In the genomic region with DNA sequence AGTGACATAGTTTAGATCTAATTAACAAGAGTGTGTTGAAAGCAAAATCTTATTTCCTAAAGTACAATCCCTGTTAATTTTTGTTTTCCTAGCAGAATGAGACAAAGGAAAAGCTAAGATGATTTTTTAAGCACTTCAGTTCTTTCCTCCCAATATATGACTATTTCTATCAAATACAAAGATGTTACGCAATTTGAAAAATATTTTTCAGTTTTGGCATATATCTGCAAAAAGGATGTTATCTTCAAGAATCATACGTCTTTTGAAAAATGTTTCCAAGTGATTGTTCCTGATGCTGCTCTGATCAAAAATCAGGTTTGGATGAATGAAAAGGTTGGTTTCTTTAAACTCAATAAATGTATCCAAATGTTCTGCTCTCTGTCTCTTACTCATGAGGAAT, we compare ENCODE assay signal across 33 cellular contexts.
"Had no signal": no experiment of that assay in that cellular context is flagged by ENCODE, and none has a peak within 500 bp of the region (broad histone marks: within the 10 kb centered on the region; RNA-seq: fewer than 3 reads in every experiment).

No MANE protein-coding gene starts in this region.

- DNase-seq: activated effector memory CD4-positive, alpha-beta T cell treated with anti-CD3 and anti-CD28 coated beads, Interleukin-2, amount 50 U/mL, for 16 hours; activated effector memory CD4-positive, alpha-beta T cell treated with Interleukin-2 at 50 U/mL for 16 hours; activated gamma-delta T cell; activated gamma-delta T cell treated with Interleukin-2 at 50 U/mL for 16 hours; activated naive CD4-positive, alpha-beta T cell; activated naive CD4-positive, alpha-beta T cell treated with anti-CD3 and anti-CD28 coated beads for 36 hours; activated naive CD4-positive, alpha-beta T cell treated with anti-CD3 and anti-CD28 coated beads, Interleukin-2, amount 10 ng/mL, durations not matched to agents 7 days and 5 days; activated naive CD4-positive, alpha-beta T cell treated with anti-CD3 and anti-CD28 coated beads, Interleukin-2, amount 50 U/mL, for 16 hours; activated naive CD4-positive, alpha-beta T cell treated with Interleukin-2 at 50 U/mL for 16 hours; activated naive CD8-positive, alpha-beta T cell treated with anti-CD3 and anti-CD28 coated beads for 36 hours; activated naive CD8-positive, alpha-beta T cell treated with anti-CD3 and anti-CD28 coated beads, Interleukin-2, amount 10 ng/mL, durations not matched to agents 7 days and 5 days; activated naive CD8-positive, alpha-beta T cell treated with anti-CD3 and anti-CD28 coated beads, Interleukin-2, amount 50 U/mL, for 24 hours; activated T-cell treated with anti-CD3 and anti-CD28 coated beads, Interleukin-2, amount 50 U/mL, for 1 hour; activated T-cell treated with anti-CD3 and anti-CD28 coated beads, Interleukin-2, amount 50 U/mL, for 24 hours; activated T-cell treated with anti-CD3 and anti-CD28 coated beads, Interleukin-2, amount 50 U/mL, for 4 hours; activated T-cell treated with anti-CD3 and anti-CD28 coated beads, Interleukin-2, amount 50 U/mL, for 48 hours; activated T-cell treated with anti-CD3 and anti-CD28 coated beads, Interleukin-2, amount 50 U/mL, for 72 hours; adrenal gland; amniotic stem cell; amygdala; anterior cingulate cortex; aorta; body of pancreas; brain microvascular endothelial cell; caudate nucleus; central memory CD4-positive, alpha-beta T cell had no signal

- H3K9me3 ChIP-seq: adrenal gland, ascending aorta, body of pancreas, breast epithelium had no signal

- ATAC-seq: activated naive CD4-positive, alpha-beta T cell treated with anti-CD3 and anti-CD28 coated beads, Interleukin-2, amount 50 U/mL, for 72 hours; activated naive CD8-positive, alpha-beta T cell treated with anti-CD3 and anti-CD28 coated beads, Interleukin-2, amount 50 U/mL, for 24 hours; activated T-cell treated with anti-CD3 and anti-CD28 coated beads, Interleukin-2, amount 50 U/mL, for 4 hours; activated T-cell treated with anti-CD3 and anti-CD28 coated beads, Interleukin-2, amount 50 U/mL, for 72 hours; activated T-helper 17 cell treated with anti-CD3 and anti-CD28 coated beads, Interleukin-2, amount 50 U/mL, for 72 hours; body of pancreas had no signal

- H3K4me3 ChIP-seq: adrenal gland, ascending aorta, body of pancreas, breast epithelium, cardiac muscle cell had no signal

- H3K4me1 ChIP-seq: adrenal gland, ascending aorta, body of pancreas, breast epithelium had no signal

- H3K27me3 ChIP-seq: adrenal gland, ascending aorta, body of pancreas, brain microvascular endothelial cell, breast epithelium, cardiac muscle cell had no signal

- FAIRE-seq: astrocyte, bronchial epithelial cell had no signal

- H3K27ac ChIP-seq: adrenal gland, ascending aorta, body of pancreas, brain microvascular endothelial cell, breast epithelium, cardiac muscle cell had no signal

- H3K36me3 ChIP-seq: adrenal gland, ascending aorta, brain microvascular endothelial cell, breast epithelium, cardiac muscle cell had no signal
